In genomic region chr10:7040681-7041080, GRCh38 we compare ENCODE assay signal across 1 cellular context.
TF ChIP-seq lines count a peak whose summit lies in the region.

No MANE protein-coding gene starts in this region.

TF ChIP-seq in A549, 52 proteins besides CTCF, POLR2A, EP300 and RAD21 (continued from another document):
- TF ChIP-seq HMGXB4 (CRISPR knock-in tag; IDR thresholded peaks at IDR 0.05; ENCODE audit: borderline replicate concordance): no peak
